ENCODE assay signal across 28 cellular contexts in genomic region chr22:37337204-37337943, GRCh38. TPM values are rescaled to one million over a fixed set of nuclear protein-coding genes. Genes with fewer than 3 reads are reported as not detected.
DNase-seq lines count a peak whose midpoint lies in the region; ATAC-seq and TF ChIP-seq lines count a peak whose summit lies in the region.
"Had no signal": no experiment of that assay in that cellular context is flagged by ENCODE, and none has a peak within 500 bp of the region (broad histone marks: within the 10 kb centered on the region; RNA-seq: fewer than 3 reads in every experiment).

No MANE protein-coding gene starts in this region.

- peak overlapping the region; percentile 52; the same call in 1 of the 2 replicates for H3K4ac ChIP-seq in IMR-90 (ENCODE audit: low read depth, low read length)

- intact Hi-C loops in IMR-90 (cut with micrococcal nuclease) (no loop called here), psoas muscle (cut with DNase I) (no loop called here)

- no peak overlapping the region for H3K23ac ChIP-seq in IMR-90 (ENCODE audit: low read depth, low read length)

- no TSS peak for BruUV-seq in IMR-90 (replicated peaks; lab: Mats Ljungman, UMichigan)

- no peak overlapping the region for H3K4me2 ChIP-seq in IMR-90 (ENCODE audit: low read depth, low read length)

- ATAC-seq in IMR-90 (ENCODE audit: low read depth), result peak; percentile 64
- ATAC-seq in SK-N-SH treated with all-trans-retinoic acid at 6 μM for 48 hours, result peak; percentile 59
- no peak for ATAC-seq in psoas muscle
- ATAC-seq in GM18870 (IDR thresholded peaks at IDR 0.05; ENCODE audit: unreplicated experiment), result no peak
- ATAC-seq: right cardiac atrium, WTC11 had no signal

- DNase-seq in Daoy (ENCODE audit: low read depth) (peak; percentile 36), IMR-90 (peak; percentile 55), foreskin fibroblast (peak; percentile 47 to 71), psoas muscle (no peak), NCI-H82 (lab: John Stamatoyannopoulos, UW) (no peak), DMS 273 (lab: John Stamatoyannopoulos, UW; ENCODE audit: unreplicated experiment) (no peak)
- DNase-seq: activated CD4-positive, alpha-beta memory T cell treated with anti-CD3 and anti-CD28 coated beads, Interleukin-2, amount 10 ng/mL, durations not matched to agents 7 days and 5 days; activated naive CD4-positive, alpha-beta T cell treated with anti-CD3 and anti-CD28 coated beads for 36 hours; activated T-cell treated with anti-CD3 and anti-CD28 coated beads, Interleukin-2, amount 50 U/mL, for 1 hour; aorta; CD4-positive, alpha-beta memory T cell; DND-41; effector CD8-positive, alpha-beta T cell; esophagus squamous epithelium; GOT3; heart right ventricle; MV-4-11; NCI-H2081; right cardiac atrium; SHP77 treated with DMSO at 0.1 percent for 48 hours; stimulated activated CD4-positive, alpha-beta T cell treated with anti-CD3 and anti-CD28 coated beads, Interleukin-15, amount 100 ng/mL, for 24 hours; testis had no signal

- peak overlapping the region; percentile 80 for H2AFZ ChIP-seq in IMR-90 (replicated peaks; ENCODE audit: low read length, poor library complexity)

- H3K79me1 ChIP-seq in IMR-90 (ENCODE audit: low read depth in 1 of 2, low read length in 2 of 2), result no peaks in the 10 kb centered on the region

- H3K9me1 ChIP-seq in IMR-90 (ENCODE audit: insufficient read depth, low read length), result no peaks in the 10 kb centered on the region

- TF ChIP-seq CTCF in IMR-90 (conservative IDR thresholded peaks at IDR 0.05; ENCODE audit: low read depth, low read length), result no peak
- TF ChIP-seq CTCF in foreskin fibroblast (IDR thresholded peaks at IDR 0.05; ENCODE audit: low read depth, low read length), result no peak
- no peak for TF ChIP-seq CTCF in psoas muscle (IDR thresholded peaks at IDR 0.05)

- dilution Hi-C loops in IMR-90 (cut with HindIII; ENCODE audit: low sequenced_read_pairs, unreplicated experiment), result no loop called here

- no peaks in the 10 kb centered on the region for H3K36me3 ChIP-seq in IMR-90 (ENCODE audit: control insufficient read depth, insufficient read depth, low read length)
- H3K36me3 ChIP-seq in psoas muscle (ENCODE audit: insufficient read depth in 1 of 2, low read depth in 1 of 2), result no peaks in the 10 kb centered on the region
- H3K36me3 ChIP-seq: esophagus squamous epithelium, heart right ventricle had no signal

- peak overlapping the region; percentile 77 for H2AK9ac ChIP-seq in IMR-90 (replicated peaks; ENCODE audit: low read depth, low read length, poor library complexity)

- CTCF ChIA-PET in IMR-90 (lab: Yijun Ruan, JAX), result no interaction called here

- H2BK15ac ChIP-seq in IMR-90 (ENCODE audit: low read depth, low read length), result no peak overlapping the region

- H3K4me1 ChIP-seq in IMR-90 (ENCODE audit: control insufficient read depth, insufficient read depth, low read length) (peaks cover 18% of the 10 kb centered on the region), psoas muscle (no peaks in the 10 kb centered on the region)
- H3K4me1 ChIP-seq: testis had no signal

- peak overlapping the region; percentile 44 for H2AK5ac ChIP-seq in IMR-90 (ENCODE audit: low read depth, low read length)

- H3K27me3 ChIP-seq in IMR-90 (ENCODE audit: control insufficient read depth, insufficient read depth, low read length), result peaks cover 26% of the 10 kb centered on the region
- peaks cover 0 to 75% (median 32%) of the 10 kb centered on the region in 3 donors for H3K27me3 ChIP-seq in psoas muscle (ENCODE audit: insufficient read depth in 3 of 3, low read length in 2 of 3)
- H3K27me3 ChIP-seq: testis had no signal

- H3K4me3 ChIP-seq in IMR-90 (ENCODE audit: insufficient read depth, low read depth, low read length), result no peak overlapping the region
- no peak overlapping the region for H3K4me3 ChIP-seq in foreskin fibroblast (ENCODE audit: low read depth in 1 of 2, low read length in 2 of 2)
- no peak overlapping the region for H3K4me3 ChIP-seq in psoas muscle
- H3K4me3 ChIP-seq: esophagus squamous epithelium, heart right ventricle, lung, testis had no signal

- 57% methylated on average over 1 of the region's 8 CpGs; no CpG with 5 or more reads in 1 of the 2 experiments for WGBS in IMR-90 (ENCODE audit: extremely low coverage in 2 of 2, insufficient read length in 1 of 2), 2 experiments
- WGBS in psoas muscle, 3 donors, result 47 to 70% (median 51%) methylated on average over 8 of the region's 8 CpGs

- H3K56ac ChIP-seq in IMR-90 (ENCODE audit: extremely low read depth, insufficient read depth, low read length), result no peak overlapping the region

- in situ Hi-C loops in IMR-90 (cut with MboI; ENCODE audit: low sequenced_read_pairs), result no loop called here

- TF ChIP-seq POLR2A in IMR-90 (IDR thresholded peaks at IDR 0.05; ENCODE audit: low read depth, low read length), result no peak

- H3K9me3 ChIP-seq in IMR-90 (ENCODE audit: control insufficient read depth, insufficient read depth, low read length) (no peaks in the 10 kb centered on the region), psoas muscle (no peaks in the 10 kb centered on the region)
- H3K9me3 ChIP-seq: esophagus squamous epithelium, heart right ventricle, testis had no signal

- no peaks in the 10 kb centered on the region for H4K20me1 ChIP-seq in IMR-90 (ENCODE audit: insufficient read depth, low read length)

- H3K27ac ChIP-seq in IMR-90 (ENCODE audit: insufficient read depth, low read length), result no peak overlapping the region
- H3K27ac ChIP-seq in psoas muscle, result no peak overlapping the region
- H3K27ac ChIP-seq: esophagus squamous epithelium, heart right ventricle, testis had no signal

- no peak overlapping the region for H4K91ac ChIP-seq in IMR-90 (ENCODE audit: insufficient read depth, low read depth, low read length)

- no peak overlapping the region for H3K9ac ChIP-seq in IMR-90 (ENCODE audit: low read depth, low read length)

- no peak for TF ChIP-seq RAD21 in IMR-90 (IDR thresholded peaks at IDR 0.05; ENCODE audit: low read length)

- peak overlapping the region; percentile 73 for H2BK120ac ChIP-seq in IMR-90 (ENCODE audit: low read depth, low read length)

- H3K14ac ChIP-seq in IMR-90 (replicated peaks; ENCODE audit: low read depth, low read length), result no peak overlapping the region

- no peak overlapping the region for H4K5ac ChIP-seq in IMR-90 (ENCODE audit: low read depth, low read length)

- H2BK20ac ChIP-seq in IMR-90 (ENCODE audit: low read depth, low read length), result peak overlapping the region; percentile 18

- no peak overlapping the region for H3K18ac ChIP-seq in IMR-90 (ENCODE audit: low read depth, low read length)

- H4K8ac ChIP-seq in IMR-90 (ENCODE audit: low read depth in 2 of 2, low read length in 2 of 2), result peak overlapping the region in 1 of 2 experiments; percentile 50; a peak in 1 of 4 replicates

- POLR2A ChIA-PET in IMR-90 (lab: Charles Lee; ENCODE audit: unreplicated experiment), result no interaction called here

- H2BK5ac ChIP-seq in IMR-90 (ENCODE audit: low read depth, low read length, poor library complexity, severe bottlenecking), result no peak overlapping the region

TF ChIP-seq in IMR-90, 13 proteins besides CTCF, POLR2A, EP300 and RAD21:
- TF ChIP-seq MAFK (IDR thresholded peaks at IDR 0.05; ENCODE audit: low read depth, low read length), result no peak
- TF ChIP-seq ELK1 (IDR thresholded peaks at IDR 0.05; ENCODE audit: borderline replicate concordance, low read depth, low read length), result no peak
- no peak for TF ChIP-seq MAZ (IDR thresholded peaks at IDR 0.05; ENCODE audit: borderline replicate concordance, low read depth, low read length)
- 0 out of 2 replicates have a peak, but pooled peaks have one; percentile 5 for TF ChIP-seq FOS (IDR thresholded peaks at IDR 0.05; ENCODE audit: low read depth, low read length)

TF ChIP-seq in SK-N-SH treated with all-trans-retinoic acid at 6 μM for 48 hours, 23 proteins besides CTCF, POLR2A, EP300 and RAD21:
- no peak for TF ChIP-seq ZC3H10 (CRISPR knock-in tag; IDR thresholded peaks at IDR 0.05)
- TF ChIP-seq ESRRG (CRISPR knock-in tag; IDR thresholded peaks at IDR 0.05), result no peak
- no peak for TF ChIP-seq ZNF8 (CRISPR knock-in tag; IDR thresholded peaks at IDR 0.05)
- TF ChIP-seq CREB5 (CRISPR knock-in tag; IDR thresholded peaks at IDR 0.05; ENCODE audit: low read depth), result no peak
- TF ChIP-seq ISL1 (CRISPR knock-in tag; IDR thresholded peaks at IDR 0.05), result no peak
- no peak for TF ChIP-seq SNAI2 (CRISPR knock-in tag; IDR thresholded peaks at IDR 0.05)
- no peak for TF ChIP-seq GLIS3 (CRISPR knock-in tag; IDR thresholded peaks at IDR 0.05)

RNA-seq across cellular contexts. Expression of gene CYTH4, which starts 55.1 kb away (rescaled TPM):
- 1.7 and 8.2 TPM in 2 replicates for total RNA-seq in Daoy (2014; rRNA removed; shearing (Covaris generic))
- total RNA-seq in IMR-90 (2012; rRNA removed), result 0.28 and 0.36 TPM in 2 replicates
- 0.55 and 0.85 TPM in 2 replicates for polyA plus RNA-seq in IMR-90 (2012; rRNA removed)
- polyA plus RNA-seq in IMR-90 (2012; cell fraction: cytosol; rRNA removed), result 0.38 TPM in 2 replicates
- polyA plus RNA-seq in IMR-90 (2012; cell fraction: nucleus; rRNA removed; ENCODE audit: low replicate concordance), result 0.68 and 0.84 TPM in 2 replicates
- total RNA-seq in psoas muscle, result 1 to 10 TPM; 3.0 to 8.5 (median 3.8) TPM
- polyA plus RNA-seq in psoas muscle, result under 1 TPM; 0.63 to 0.83 (median 0.76) TPM
- total RNA-seq: chondrocyte, NCI-H460 had no signal

Comparison
In these comparisons a context has a peak if more than half of its experiments do, and no peak if none do; other contexts are left out.
1. DNase-seq: peak in Daoy (single experiment), IMR-90 (single experiment) and foreskin fibroblast (2 of 2); none in psoas muscle (0 of 2), NCI-H82 (single experiment) and DMS 273 (single experiment).
2. ATAC-seq: peak in IMR-90 (single experiment) and SK-N-SH treated with all-trans-retinoic acid at 6 μM for 48 hours (single experiment); none in psoas muscle (0 of 4) and GM18870 (single experiment).